Comparison of ENCODE assay signal across 25 cellular contexts in genomic region chr6:105189026-105189680, GRCh38. TPM values are rescaled to one million over a fixed set of nuclear protein-coding genes. Genes with fewer than 3 reads are reported as not detected.
DNase-seq lines count a peak whose midpoint lies in the region; ATAC-seq, FAIRE-seq and TF ChIP-seq lines count a peak whose summit lies in the region.
"Had no signal": no experiment of that assay in that cellular context is flagged by ENCODE, and none has a peak within 500 bp of the region (broad histone marks: within the 10 kb centered on the region; RNA-seq: fewer than 3 reads in every experiment).

No MANE protein-coding gene starts in this region.

- H3K9me2 ChIP-seq in Karpas-422 (replicated peaks; ENCODE audit: insufficient read depth, low read length): no peaks in the 10 kb centered on the region

- H3K79me2 ChIP-seq in Karpas-422 (ENCODE audit: low read length) (no peaks in the 10 kb centered on the region), endothelial cell of umbilical vein (ENCODE audit: control insufficient read depth, insufficient read depth, low read length) (no peaks in the 10 kb centered on the region), neural progenitor cell (ENCODE audit: low read depth) (no peaks in the 10 kb centered on the region)

- H2AFZ ChIP-seq in Karpas-422 (ENCODE audit: low read length): no peak overlapping the region
- peak overlapping the region; percentile 86 for H2AFZ ChIP-seq in endothelial cell of umbilical vein (ENCODE audit: low read depth, low read length)
- peak overlapping the region; percentile 7 for H2AFZ ChIP-seq in neural progenitor cell (replicated peaks)
- H2AFZ ChIP-seq: GM23248 had no signal

- no peak overlapping the region for H3K4me3 Mint-ChIP-seq in neural progenitor cell
- H3K4me3 Mint-ChIP-seq in activated T-cell treated with anti-CD3 and anti-CD28 coated beads, Interleukin-2, amount 50 U/mL, for 24 hours: no peak overlapping the region
- H3K4me3 Mint-ChIP-seq: CD14-positive monocyte; CD4-positive, alpha-beta T cell; CD8-positive, alpha-beta memory T cell; H9 had no signal

- H3K36me3 ChIP-seq in Karpas-422 (ENCODE audit: insufficient read depth, low read length) (no peaks in the 10 kb centered on the region), endothelial cell of umbilical vein (ENCODE audit: control insufficient read depth in 2 of 2, extremely low read depth in 1 of 2, insufficient read depth in 2 of 2, low read length in 2 of 2) (no peaks in the 10 kb centered on the region), neural progenitor cell (no peaks in the 10 kb centered on the region)
- H3K36me3 ChIP-seq: BE2C; BLaER1 treated with 17β-estradiol and CSF1 and Interleukin-3, amounts not matched to agents 10 nM and 100 nM had no signal

- H3K9me1 ChIP-seq in endothelial cell of umbilical vein (replicated peaks; ENCODE audit: control insufficient read depth, extremely low read depth, insufficient read depth, low read length): no peaks in the 10 kb centered on the region

- no peaks in the 10 kb centered on the region for H3K9me3 Mint-ChIP-seq in neural progenitor cell
- H3K9me3 Mint-ChIP-seq in activated T-cell treated with anti-CD3 and anti-CD28 coated beads, Interleukin-2, amount 50 U/mL, for 24 hours: no peaks in the 10 kb centered on the region
- H3K9me3 Mint-ChIP-seq: CD4-positive, alpha-beta T cell; CD8-positive, alpha-beta memory T cell; H9 had no signal

- peaks cover 23% of the 10 kb centered on the region for H3K4me1 ChIP-seq in Karpas-422 (ENCODE audit: low read length)
- H3K4me1 ChIP-seq in endothelial cell of umbilical vein (ENCODE audit: control insufficient read depth, extremely low read depth, insufficient read depth, low read length): peaks cover 32% of the 10 kb centered on the region
- H3K4me1 ChIP-seq in neural progenitor cell: no peaks in the 10 kb centered on the region
- H3K4me1 ChIP-seq: A549, BE2C had no signal

- H3K36me3 Mint-ChIP-seq in neural progenitor cell: no peaks in the 10 kb centered on the region
- H3K36me3 Mint-ChIP-seq in activated T-cell treated with anti-CD3 and anti-CD28 coated beads, Interleukin-2, amount 50 U/mL, for 24 hours (ENCODE audit: low read depth): no peaks in the 10 kb centered on the region
- H3K36me3 Mint-ChIP-seq: CD14-positive monocyte; CD8-positive, alpha-beta memory T cell had no signal

- FAIRE-seq in endothelial cell of umbilical vein (lab: Jason Lieb, UNC): peak; percentile 55
- FAIRE-seq: A549, GM12878, GM19239 had no signal

- H3F3A ChIP-seq in neural progenitor cell (ENCODE audit: low read depth): no peaks in the 10 kb centered on the region

- no peak overlapping the region for H3K27ac ChIP-seq in Karpas-422 (ENCODE audit: low read length)
- peak overlapping the region; percentile 60 for H3K27ac ChIP-seq in endothelial cell of umbilical vein (ENCODE audit: insufficient read depth, low read depth, low read length)
- no peak overlapping the region for H3K27ac ChIP-seq in neural progenitor cell
- H3K27ac ChIP-seq: A549; BLaER1 treated with 17β-estradiol and CSF1 and Interleukin-3, amounts not matched to agents 10 nM and 100 nM; GM23248 had no signal

- no peak overlapping the region for H3K27ac Mint-ChIP-seq in neural progenitor cell
- no peak overlapping the region for H3K27ac Mint-ChIP-seq in activated T-cell treated with anti-CD3 and anti-CD28 coated beads, Interleukin-2, amount 50 U/mL, for 24 hours
- H3K27ac Mint-ChIP-seq: CD14-positive monocyte; CD4-positive, alpha-beta T cell; H9 had no signal

- DNase-seq in Karpas-422 (peak; percentile 31), dermis blood vessel endothelial cell (peak; percentile 63), endothelial cell of umbilical vein (ENCODE audit: low read depth, low spot score) (peak; percentile 41), neural progenitor cell (ENCODE audit: low spot score) (no peak), kidney glomerular epithelial cell (lab: John Stamatoyannopoulos, UW) (no peak)
- DNase-seq in activated T-cell treated with anti-CD3 and anti-CD28 coated beads, Interleukin-2, amount 50 U/mL, for 24 hours: no peak
- DNase-seq: 8988T; ACHN; AML-193; BE2C; CD4-positive, alpha-beta T cell; CD8-positive, alpha-beta memory T cell; DMS 273 treated with DMSO at 0.1 percent for 48 hours; DMS79; EL; GDM1; GM23248; H9 had no signal

- peaks cover 3% of the 10 kb centered on the region for H3K4me1 Mint-ChIP-seq in neural progenitor cell
- H3K4me1 Mint-ChIP-seq in activated T-cell treated with anti-CD3 and anti-CD28 coated beads, Interleukin-2, amount 50 U/mL, for 24 hours (ENCODE audit: low read depth): no peaks in the 10 kb centered on the region
- H3K4me1 Mint-ChIP-seq: CD14-positive monocyte; CD8-positive, alpha-beta memory T cell had no signal

- H3K9me3 ChIP-seq in Karpas-422 (ENCODE audit: low read length) (no peaks in the 10 kb centered on the region), endothelial cell of umbilical vein (replicated peaks; ENCODE audit: control insufficient read depth, insufficient read depth, low read length) (no peaks in the 10 kb centered on the region), neural progenitor cell (ENCODE audit: low read depth) (no peaks in the 10 kb centered on the region)
- H3K9me3 ChIP-seq: BE2C; BLaER1 treated with 17β-estradiol and CSF1 and Interleukin-3, amounts not matched to agents 10 nM and 100 nM had no signal

- POLR2A ChIA-PET in endothelial cell of umbilical vein (lab: Charles Lee): no interaction called here

- H3K4me2 ChIP-seq in Karpas-422 (ENCODE audit: low read depth, low read length, poor library complexity, severe bottlenecking) (peak overlapping the region; percentile 20), endothelial cell of umbilical vein (ENCODE audit: insufficient read depth, low read length) (peak overlapping the region; percentile 67), neural progenitor cell (no peak overlapping the region)
- H3K4me2 ChIP-seq: A549; BLaER1 treated with 17β-estradiol and CSF1 and Interleukin-3, amounts not matched to agents 10 nM and 100 nM had no signal

- ATAC-seq in HG02938 (IDR thresholded peaks at IDR 0.05; ENCODE audit: unreplicated experiment): no peak
- ATAC-seq: A549, GM12878, HCT116 had no signal

- no peak for TF ChIP-seq CTCF in endothelial cell of umbilical vein (IDR thresholded peaks at IDR 0.05; ENCODE audit: extremely low read depth in 1 of 2, insufficient read depth in 1 of 2, low read depth in 1 of 2, low read length in 2 of 2)
- TF ChIP-seq CTCF in neural progenitor cell (IDR thresholded peaks at IDR 0.05): no peak

- H3K4me3 ChIP-seq in Karpas-422 (ENCODE audit: low read length) (no peak overlapping the region), endothelial cell of umbilical vein (replicated peaks in 1 of 3; ENCODE audit: insufficient read depth in 1 of 3, low read depth in 1 of 3, low read length in 3 of 3) (no peak overlapping the region), neural progenitor cell (no peak overlapping the region)
- H3K4me3 ChIP-seq: A549; BLaER1 treated with 17β-estradiol and CSF1 and Interleukin-3, amounts not matched to agents 10 nM and 100 nM; GM12878; GM23248 had no signal

- CTCF ChIA-PET in endothelial cell of umbilical vein (lab: Charles Lee): interaction anchor here (1.8 to 2.2 kb wide), 2 partner anchors 21 to 101 kb away, joined by 4 to 9 read pairs; no protein-coding TSS in a partner anchor

- dilution Hi-C loops in endothelial cell of umbilical vein (cut with MboI; ENCODE audit: extremely low pct_ligation_motif_present, low sequenced_read_pairs): no loop called here

- intact Hi-C loops in endothelial cell of umbilical vein (cut with micrococcal nuclease): no loop called here

- H3K9ac ChIP-seq in Karpas-422 (ENCODE audit: low read length) (no peak overlapping the region), endothelial cell of umbilical vein (replicated peaks; ENCODE audit: extremely low read depth, insufficient read depth, low read length) (peak overlapping the region; percentile 35), neural progenitor cell (no peak overlapping the region)
- H3K9ac ChIP-seq: BLaER1 treated with 17β-estradiol and CSF1 and Interleukin-3, amounts not matched to agents 10 nM and 100 nM; GM23248 had no signal

- no TSS peak for BruUV-seq in endothelial cell of umbilical vein (replicated peaks; lab: Mats Ljungman, UMichigan)

- H4K20me1 ChIP-seq in Karpas-422 (ENCODE audit: insufficient read depth, low read depth, low read length) (peaks cover 10% of the 10 kb centered on the region; the same call in 1 of the 2 replicates), endothelial cell of umbilical vein (replicated peaks; ENCODE audit: control insufficient read depth, extremely low read depth, insufficient read depth, low read length) (no peaks in the 10 kb centered on the region), neural progenitor cell (ENCODE audit: low read depth) (no peaks in the 10 kb centered on the region)
- H4K20me1 ChIP-seq: BLaER1 treated with 17β-estradiol and CSF1 and Interleukin-3, amounts not matched to agents 10 nM and 100 nM had no signal

- peaks cover 4% of the 10 kb centered on the region; the same call in 1 of the 2 replicates for H3K27me3 ChIP-seq in Karpas-422 (ENCODE audit: low read length)
- no peaks in the 10 kb centered on the region for H3K27me3 ChIP-seq in endothelial cell of umbilical vein (ENCODE audit: control insufficient read depth in 2 of 2, insufficient read depth in 2 of 2, low read length in 2 of 2)
- H3K27me3 ChIP-seq in neural progenitor cell: no peaks in the 10 kb centered on the region
- H3K27me3 ChIP-seq: BE2C; BLaER1 treated with 17β-estradiol and CSF1 and Interleukin-3, amounts not matched to agents 10 nM and 100 nM had no signal

- H3K27me3 Mint-ChIP-seq in neural progenitor cell (ENCODE audit: insufficient read depth, low read depth): peaks cover 4% of the 10 kb centered on the region
- H3K27me3 Mint-ChIP-seq in activated T-cell treated with anti-CD3 and anti-CD28 coated beads, Interleukin-2, amount 50 U/mL, for 24 hours: peaks cover 30% of the 10 kb centered on the region

- no peak for TF ChIP-seq POLR2A in endothelial cell of umbilical vein (IDR thresholded peaks at IDR 0.05; ENCODE audit: low read depth, low read length)

TF ChIP-seq in endothelial cell of umbilical vein, 7 proteins besides CTCF, POLR2A, EP300 and RAD21 (continues in another document):
- TF ChIP-seq MYC (IDR thresholded peaks at IDR 0.05; ENCODE audit: low read depth, low read length): no peak

RNA-seq across cellular contexts. Expression of gene POPDC3, which starts 9.3 kb away (rescaled TPM):
- not detected in 2 replicates for total RNA-seq in Karpas-422 (2014; rRNA removed; shearing (Covaris generic); ENCODE audit: low replicate concordance)
- 0.17 TPM in 1 of 2 replicates, not detected in the other for total RNA-seq in dermis blood vessel endothelial cell
- 1.7 and 3.1 TPM in 2 replicates for total RNA-seq in endothelial cell of umbilical vein
- 1.6 TPM in 2 replicates for polyA plus RNA-seq in endothelial cell of umbilical vein
- 0.92 and 1.3 TPM in 2 replicates for polyA plus RNA-seq in endothelial cell of umbilical vein (2011; cell fraction: cytosol; rRNA removed)
- 1.1 and 2.0 TPM in 2 replicates for polyA plus RNA-seq in endothelial cell of umbilical vein (2011; cell fraction: nucleus; rRNA removed)
- 4.0 and 4.1 TPM in 2 replicates for polyA plus RNA-seq in endothelial cell of umbilical vein (2012)
- polyA minus RNA-seq in endothelial cell of umbilical vein: 0.38 TPM in 1 of 2 replicates, not detected in the other
- 0.82 TPM for polyA minus RNA-seq in endothelial cell of umbilical vein (2011; cell fraction: cytosol; rRNA and poly(A)+ RNA removed)
- polyA minus RNA-seq in endothelial cell of umbilical vein (2011; cell fraction: nucleus; rRNA and poly(A)+ RNA removed): not detected in 2 replicates
- total RNA-seq in neural progenitor cell (ENCODE audit: low replicate concordance): 3.1 and 8.2 TPM in 2 replicates
- total RNA-seq: CD4-positive, alpha-beta T cell; CD8-positive, alpha-beta memory T cell; GM12878 had no signal
- polyA plus RNA-seq: CD14-positive monocyte; CD8-positive, alpha-beta memory T cell had no signal

Comparison
In these comparisons a context has a peak if more than half of its experiments do, and no peak if none do; other contexts are left out.
1. DNase-seq: peak in Karpas-422 (single experiment), dermis blood vessel endothelial cell (single experiment) and endothelial cell of umbilical vein (single experiment); none in neural progenitor cell (single experiment), activated T-cell treated with anti-CD3 and anti-CD28 coated beads, Interleukin-2, amount 50 U/mL, for 24 hours (single experiment) and kidney glomerular epithelial cell (single experiment).